ENCODE assay signal across 1 cellular context in the genomic region with DNA sequence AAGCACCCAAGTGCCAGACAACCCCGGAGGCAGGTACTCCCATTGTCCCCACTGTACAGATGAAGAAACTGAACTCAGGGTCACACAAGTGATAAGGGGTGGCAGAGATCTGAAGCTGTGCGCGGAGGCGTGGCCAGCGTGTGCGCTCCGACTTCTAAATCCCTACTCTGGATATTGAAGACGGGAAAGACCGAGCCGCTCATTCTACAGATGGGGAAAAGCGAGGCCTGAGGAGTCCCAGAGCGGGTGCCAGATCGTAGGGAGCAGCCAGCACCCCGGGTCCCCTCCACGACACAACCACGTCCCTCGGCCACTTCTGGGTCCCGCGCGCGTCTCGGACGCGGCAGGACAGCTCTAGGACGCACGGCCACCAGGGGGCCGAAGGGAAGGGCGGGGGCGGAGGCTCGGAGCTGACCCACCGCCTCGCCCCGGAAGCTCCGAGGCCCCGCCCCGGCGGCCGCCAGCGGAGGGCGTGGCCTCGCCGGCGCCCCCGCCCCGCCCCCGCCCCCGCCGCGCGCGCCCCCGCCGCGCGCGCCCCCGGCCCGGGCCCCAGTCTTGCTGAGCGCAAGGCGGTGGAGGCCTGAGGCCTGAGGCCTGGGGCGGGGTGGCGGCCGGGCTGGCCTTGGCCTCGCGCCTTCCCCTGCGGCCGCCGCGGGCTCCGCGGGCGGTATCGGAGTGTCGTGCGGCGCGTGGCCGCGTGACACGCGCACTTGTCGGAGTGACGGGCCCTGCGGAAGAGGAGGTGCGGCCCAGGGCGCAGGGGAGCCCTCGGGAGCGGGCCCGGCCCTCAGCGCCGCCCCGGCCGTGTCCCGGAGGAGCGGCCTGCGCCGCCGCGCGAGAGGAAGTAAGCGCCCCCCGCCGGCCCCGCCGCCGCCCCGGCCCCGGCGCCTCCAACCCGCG.
TF ChIP-seq lines count a peak whose summit lies in the region.

A gene with protein sequence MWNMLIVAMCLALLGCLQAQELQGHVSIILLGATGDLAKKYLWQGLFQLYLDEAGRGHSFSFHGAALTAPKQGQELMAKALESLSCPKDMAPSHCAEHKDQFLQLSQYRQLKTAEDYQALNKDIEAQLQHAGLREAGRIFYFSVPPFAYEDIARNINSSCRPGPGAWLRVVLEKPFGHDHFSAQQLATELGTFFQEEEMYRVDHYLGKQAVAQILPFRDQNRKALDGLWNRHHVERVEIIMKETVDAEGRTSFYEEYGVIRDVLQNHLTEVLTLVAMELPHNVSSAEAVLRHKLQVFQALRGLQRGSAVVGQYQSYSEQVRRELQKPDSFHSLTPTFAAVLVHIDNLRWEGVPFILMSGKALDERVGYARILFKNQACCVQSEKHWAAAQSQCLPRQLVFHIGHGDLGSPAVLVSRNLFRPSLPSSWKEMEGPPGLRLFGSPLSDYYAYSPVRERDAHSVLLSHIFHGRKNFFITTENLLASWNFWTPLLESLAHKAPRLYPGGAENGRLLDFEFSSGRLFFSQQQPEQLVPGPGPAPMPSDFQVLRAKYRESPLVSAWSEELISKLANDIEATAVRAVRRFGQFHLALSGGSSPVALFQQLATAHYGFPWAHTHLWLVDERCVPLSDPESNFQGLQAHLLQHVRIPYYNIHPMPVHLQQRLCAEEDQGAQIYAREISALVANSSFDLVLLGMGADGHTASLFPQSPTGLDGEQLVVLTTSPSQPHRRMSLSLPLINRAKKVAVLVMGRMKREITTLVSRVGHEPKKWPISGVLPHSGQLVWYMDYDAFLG (plus strand): TSS at position 552 of the 900 bp plus-strand sequence. CDS start 10,161 bp downstream, outside the sequence.

TF ChIP-seq in GM23338, 12 proteins besides CTCF, POLR2A, EP300 and RAD21 (continued from another document):
- TF ChIP-seq NANOG (IDR thresholded peaks at IDR 0.05; ENCODE audit: borderline replicate concordance), result no peak
- no peak for TF ChIP-seq JUNB (IDR thresholded peaks at IDR 0.05; ENCODE audit: unreplicated experiment)
- no peak for TF ChIP-seq EZH2phosphoT487 (IDR thresholded peaks at IDR 0.05; ENCODE audit: unreplicated experiment)
- TF ChIP-seq, protein P1, sequence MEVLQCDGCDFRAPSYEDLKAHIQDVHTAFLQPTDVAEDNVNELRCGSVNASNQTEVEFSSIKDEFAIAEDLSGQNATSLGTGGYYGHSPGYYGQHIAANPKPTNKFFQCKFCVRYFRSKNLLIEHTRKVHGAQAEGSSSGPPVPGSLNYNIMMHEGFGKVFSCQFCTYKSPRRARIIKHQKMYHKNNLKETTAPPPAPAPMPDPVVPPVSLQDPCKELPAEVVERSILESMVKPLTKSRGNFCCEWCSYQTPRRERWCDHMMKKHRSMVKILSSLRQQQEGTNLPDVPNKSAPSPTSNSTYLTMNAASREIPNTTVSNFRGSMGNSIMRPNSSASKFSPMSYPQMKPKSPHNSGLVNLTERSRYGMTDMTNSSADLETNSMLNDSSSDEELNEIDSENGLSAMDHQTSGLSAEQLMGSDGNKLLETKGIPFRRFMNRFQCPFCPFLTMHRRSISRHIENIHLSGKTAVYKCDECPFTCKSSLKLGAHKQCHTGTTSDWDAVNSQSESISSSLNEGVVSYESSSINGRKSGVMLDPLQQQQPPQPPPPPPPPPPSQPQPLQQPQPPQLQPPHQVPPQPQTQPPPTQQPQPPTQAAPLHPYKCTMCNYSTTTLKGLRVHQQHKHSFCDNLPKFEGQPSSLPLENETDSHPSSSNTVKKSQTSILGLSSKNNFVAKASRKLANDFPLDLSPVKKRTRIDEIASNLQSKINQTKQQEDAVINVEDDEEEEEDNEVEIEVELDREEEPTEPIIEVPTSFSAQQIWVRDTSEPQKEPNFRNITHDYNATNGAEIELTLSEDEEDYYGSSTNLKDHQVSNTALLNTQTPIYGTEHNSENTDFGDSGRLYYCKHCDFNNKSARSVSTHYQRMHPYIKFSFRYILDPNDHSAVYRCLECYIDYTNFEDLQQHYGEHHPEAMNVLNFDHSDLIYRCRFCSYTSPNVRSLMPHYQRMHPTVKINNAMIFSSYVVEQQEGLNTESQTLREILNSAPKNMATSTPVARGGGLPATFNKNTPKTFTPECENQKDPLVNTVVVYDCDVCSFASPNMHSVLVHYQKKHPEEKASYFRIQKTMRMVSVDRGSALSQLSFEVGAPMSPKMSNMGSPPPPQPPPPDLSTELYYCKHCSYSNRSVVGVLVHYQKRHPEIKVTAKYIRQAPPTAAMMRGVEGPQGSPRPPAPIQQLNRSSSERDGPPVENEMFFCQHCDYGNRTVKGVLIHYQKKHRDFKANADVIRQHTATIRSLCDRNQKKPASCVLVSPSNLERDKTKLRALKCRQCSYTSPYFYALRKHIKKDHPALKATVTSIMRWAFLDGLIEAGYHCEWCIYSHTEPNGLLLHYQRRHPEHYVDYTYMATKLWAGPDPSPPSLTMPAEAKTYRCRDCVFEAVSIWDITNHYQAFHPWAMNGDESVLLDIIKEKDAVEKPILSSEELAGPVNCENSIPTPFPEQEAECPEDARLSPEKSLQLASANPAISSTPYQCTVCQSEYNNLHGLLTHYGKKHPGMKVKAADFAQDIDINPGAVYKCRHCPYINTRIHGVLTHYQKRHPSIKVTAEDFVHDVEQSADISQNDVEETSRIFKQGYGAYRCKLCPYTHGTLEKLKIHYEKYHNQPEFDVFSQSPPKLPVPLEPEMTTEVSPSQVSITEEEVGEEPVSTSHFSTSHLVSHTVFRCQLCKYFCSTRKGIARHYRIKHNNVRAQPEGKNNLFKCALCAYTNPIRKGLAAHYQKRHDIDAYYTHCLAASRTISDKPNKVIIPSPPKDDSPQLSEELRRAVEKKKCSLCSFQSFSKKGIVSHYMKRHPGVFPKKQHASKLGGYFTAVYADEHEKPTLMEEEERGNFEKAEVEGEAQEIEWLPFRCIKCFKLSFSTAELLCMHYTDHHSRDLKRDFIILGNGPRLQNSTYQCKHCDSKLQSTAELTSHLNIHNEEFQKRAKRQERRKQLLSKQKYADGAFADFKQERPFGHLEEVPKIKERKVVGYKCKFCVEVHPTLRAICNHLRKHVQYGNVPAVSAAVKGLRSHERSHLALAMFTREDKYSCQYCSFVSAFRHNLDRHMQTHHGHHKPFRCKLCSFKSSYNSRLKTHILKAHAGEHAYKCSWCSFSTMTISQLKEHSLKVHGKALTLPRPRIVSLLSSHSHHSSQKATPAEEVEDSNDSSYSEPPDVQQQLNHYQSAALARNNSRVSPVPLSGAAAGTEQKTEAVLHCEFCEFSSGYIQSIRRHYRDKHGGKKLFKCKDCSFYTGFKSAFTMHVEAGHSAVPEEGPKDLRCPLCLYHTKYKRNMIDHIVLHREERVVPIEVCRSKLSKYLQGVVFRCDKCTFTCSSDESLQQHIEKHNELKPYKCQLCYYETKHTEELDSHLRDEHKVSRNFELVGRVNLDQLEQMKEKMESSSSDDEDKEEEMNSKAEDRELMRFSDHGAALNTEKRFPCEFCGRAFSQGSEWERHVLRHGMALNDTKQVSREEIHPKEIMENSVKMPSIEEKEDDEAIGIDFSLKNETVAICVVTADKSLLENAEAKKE (CRISPR knock-in tag; IDR thresholded peaks at IDR 0.05), result no peak
- TF ChIP-seq STAT1 (IDR thresholded peaks at IDR 0.05; ENCODE audit: unreplicated experiment), result no peak
- TF ChIP-seq CREB1 (CRISPR knock-in tag; IDR thresholded peaks at IDR 0.05; ENCODE audit: low read depth), result peak; percentile 50; the same call in 1 of the 2 replicates
- TF ChIP-seq EZH2 (IDR thresholded peaks at IDR 0.05; ENCODE audit: low read depth, unreplicated experiment), result no peak
